In genomic region chr12:92145481-92145730, GRCh38 we compare ENCODE assay signal across 8 cellular contexts. TPM values are rescaled to one million over a fixed set of nuclear protein-coding genes. Genes with fewer than 3 reads are reported as not detected.
A peak's percentile ranks its signal among the peaks of the same experiment; 100 is the strongest.
DNase-seq lines count a peak whose midpoint lies in the region; FAIRE-seq and TF ChIP-seq lines count a peak whose summit lies in the region.

No MANE protein-coding gene starts in this region.

- peak in 1 of 6 experiments; percentile 20 for TF ChIP-seq CTCF in Peyer's patch (IDR thresholded peaks at IDR 0.05)
- TF ChIP-seq CTCF in epithelial cell of esophagus (IDR thresholded peaks at IDR 0.05; ENCODE audit: insufficient read depth, low read depth, low read length, missing control alignments): no peak
- no peak for TF ChIP-seq CTCF in neural progenitor cell (IDR thresholded peaks at IDR 0.05)

- H3K27ac ChIP-seq in Peyer's patch: peak overlapping the region; percentile 96 to 99 (median 98)
- H3K27ac ChIP-seq in neural progenitor cell: peak overlapping the region; percentile 84

- DNase-seq in stimulated activated CD4-positive, alpha-beta T cell treated with anti-CD3 and anti-CD28 coated beads, TNF-alpha, amount 100 ng/mL, for 1 hour (ENCODE audit: low read depth in 3 of 3, low spot score in 1 of 3): peak in 2 of 3 donors; percentile 42 to 54
- DNase-seq in stimulated activated CD4-positive, alpha-beta T cell treated with anti-CD3 and anti-CD28 coated beads, Interleukin-4, amount 100 ng/mL, for 1 hour: no peak
- DNase-seq in Peyer's patch (no peak), epithelial cell of esophagus (ENCODE audit: low read depth) (no peak), neural progenitor cell (ENCODE audit: low spot score) (no peak), RCC 7860 (ENCODE audit: low spot score) (no peak), NCI-H446 (lab: John Stamatoyannopoulos, UW) (no peak), Kasumi-1 (lab: John Stamatoyannopoulos, UW) (no peak)

- peak overlapping the region; percentile 62 to 96 (median 88) for H3K4me3 ChIP-seq in Peyer's patch
- H3K4me3 ChIP-seq in epithelial cell of esophagus (ENCODE audit: low read length): peak overlapping the region; percentile 82
- H3K4me3 ChIP-seq in neural progenitor cell: peak overlapping the region; percentile 94

- H3F3A ChIP-seq in neural progenitor cell (ENCODE audit: low read depth): peaks cover 16% of the 10 kb centered on the region

- no peaks in the 10 kb centered on the region for H3K9me3 Mint-ChIP-seq in neural progenitor cell

- H3K4me3 Mint-ChIP-seq in neural progenitor cell: peak overlapping the region; percentile 99

- peak overlapping the region; percentile 100 for H3K27ac Mint-ChIP-seq in neural progenitor cell

- peak overlapping the region; percentile 88 for H3K4me2 ChIP-seq in neural progenitor cell

- H3K4me1 ChIP-seq in Peyer's patch (no peaks in the 10 kb centered on the region), neural progenitor cell (peaks cover 18% of the 10 kb centered on the region)

- H3K36me3 ChIP-seq in Peyer's patch (peaks cover 0 to 21% (median 0%) of the 10 kb centered on the region in 3 donors), neural progenitor cell (peaks cover 26% of the 10 kb centered on the region)

- peaks cover 37% of the 10 kb centered on the region for H3K4me1 Mint-ChIP-seq in neural progenitor cell

- FAIRE-seq in RCC 7860 (lab: Jason Lieb, UNC): no peak

- no peak overlapping the region for H2AFZ ChIP-seq in neural progenitor cell (replicated peaks)

- H3K36me3 Mint-ChIP-seq in neural progenitor cell: peaks cover 13% of the 10 kb centered on the region

- peaks cover 76% of the 10 kb centered on the region for H3K79me2 ChIP-seq in neural progenitor cell (ENCODE audit: low read depth)

- H3K27me3 ChIP-seq in Peyer's patch (no peaks in the 10 kb centered on the region), neural progenitor cell (no peaks in the 10 kb centered on the region)

- H3K9me3 ChIP-seq in Peyer's patch (no peaks in the 10 kb centered on the region), neural progenitor cell (ENCODE audit: low read depth) (no peaks in the 10 kb centered on the region)

- peaks cover 49% of the 10 kb centered on the region for H4K20me1 ChIP-seq in neural progenitor cell (ENCODE audit: low read depth)

- H3K9ac ChIP-seq in neural progenitor cell: peak overlapping the region; percentile 96

- H3K27me3 Mint-ChIP-seq in neural progenitor cell (ENCODE audit: insufficient read depth, low read depth): peaks cover 7% of the 10 kb centered on the region

- no peak for TF ChIP-seq POLR2A in Peyer's patch (IDR thresholded peaks at IDR 0.05)

RNA-seq across cellular contexts. Expression of gene BTG1, which starts 0.2 kb away (rescaled TPM):
- 100 to 1,000 TPM in 1 of 4 donors, 10 to 100 TPM in 3; 49.2 to 111 (median 69.2) TPM for total RNA-seq in Peyer's patch
- 25.2 and 45.1 TPM in 2 replicates for total RNA-seq in neural progenitor cell (ENCODE audit: low replicate concordance)

Comparison
In these comparisons a context has a peak if more than half of its experiments do, and no peak if none do; other contexts are left out.
1. DNase-seq: peak in stimulated activated CD4-positive, alpha-beta T cell treated with anti-CD3 and anti-CD28 coated beads, TNF-alpha, amount 100 ng/mL, for 1 hour (2 of 3); none in stimulated activated CD4-positive, alpha-beta T cell treated with anti-CD3 and anti-CD28 coated beads, Interleukin-4, amount 100 ng/mL, for 1 hour (single experiment), Peyer's patch (0 of 3), epithelial cell of esophagus (single experiment), neural progenitor cell (single experiment), RCC 7860 (single experiment), NCI-H446 (0 of 2) and Kasumi-1 (0 of 2).
2. Peak in every context shown above with its lines, with median percentiles within 50 percentile points of each other: H3K4me3 ChIP-seq.